ENCODE assay signal across 17 cellular contexts in the genomic region with DNA sequence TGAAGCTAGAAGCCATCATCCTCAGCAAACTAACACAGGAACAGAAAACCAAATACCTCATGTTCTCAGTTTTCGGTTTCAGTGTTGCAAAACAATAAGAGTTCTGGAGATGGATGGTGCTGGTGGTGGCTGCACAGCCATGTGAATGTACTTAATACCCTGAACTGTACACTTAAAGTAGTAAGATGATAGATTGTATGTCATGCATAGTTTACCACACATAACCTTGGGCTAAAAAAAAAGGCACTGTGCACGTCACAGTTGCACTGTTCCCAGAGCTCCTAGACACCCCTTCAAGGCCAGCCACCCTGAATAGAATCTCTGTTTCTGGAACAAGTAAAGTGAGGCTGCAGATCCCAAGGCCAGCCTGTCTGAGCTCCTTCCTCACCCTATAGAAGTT.
"Had no signal": no experiment of that assay in that cellular context is flagged by ENCODE, and none has a peak within 500 bp of the region (broad histone marks: within the 10 kb centered on the region; RNA-seq: fewer than 3 reads in every experiment).

No MANE protein-coding gene starts in this region.

- H3K4me3 ChIP-seq: colonic mucosa, heart left ventricle, psoas muscle, right lobe of liver, testis, tibial nerve had no signal

- H3K9me3 Mint-ChIP-seq: stimulated activated naive B cell treated with anti-CD40 and anti-IgM and Interleukin-4, amounts not matched to agents 10 μg/mL and 1 μg/mL and 100 μg/mL, for 72 hours had no signal

- H3K36me3 ChIP-seq: colonic mucosa, heart left ventricle, right lobe of liver, tibial nerve had no signal

- H3K27ac Mint-ChIP-seq: naive thymus-derived CD4-positive, alpha-beta T cell; stimulated activated naive B cell treated with anti-CD40 and anti-IgM and Interleukin-4, amounts not matched to agents 10 μg/mL and 1 μg/mL and 100 μg/mL, for 72 hours had no signal

- H3K27ac ChIP-seq: colonic mucosa, foreskin keratinocyte, heart left ventricle, psoas muscle, right lobe of liver, testis, tibial nerve had no signal

- H3K27me3 ChIP-seq: colonic mucosa, foreskin keratinocyte, right lobe of liver, testis, tibial nerve had no signal

- DNase-seq: colonic mucosa; dermis blood vessel endothelial cell; erythroblast; foreskin keratinocyte; heart left ventricle; hippocampal formation; left colon; mesendoderm; naive thymus-derived CD4-positive, alpha-beta T cell; nephron progenitor cell; psoas muscle; retina; right lobe of liver; stimulated activated CD4-positive, alpha-beta T cell treated with anti-CD3 and anti-CD28 coated beads, Interleukin-4, amount 100 ng/mL, for 24 hours; stimulated activated naive B cell treated with anti-CD40 and anti-IgM and Interleukin-4, amounts not matched to agents 10 μg/mL and 1 μg/mL and 100 μg/mL, for 72 hours; testis had no signal

- H3K36me3 Mint-ChIP-seq: naive thymus-derived CD4-positive, alpha-beta T cell had no signal

- ATAC-seq: foreskin keratinocyte; heart left ventricle; left colon; naive thymus-derived CD4-positive, alpha-beta T cell; psoas muscle; right lobe of liver; stimulated activated naive B cell treated with anti-CD40 and anti-IgM and Interleukin-4, amounts not matched to agents 10 μg/mL and 1 μg/mL and 100 μg/mL, for 72 hours had no signal

- H3K4me1 Mint-ChIP-seq: naive thymus-derived CD4-positive, alpha-beta T cell; nephron progenitor cell; stimulated activated naive B cell treated with anti-CD40 and anti-IgM and Interleukin-4, amounts not matched to agents 10 μg/mL and 1 μg/mL and 100 μg/mL, for 72 hours had no signal

- H3K4me3 Mint-ChIP-seq: naive thymus-derived CD4-positive, alpha-beta T cell; nephron progenitor cell; stimulated activated naive B cell treated with anti-CD40 and anti-IgM and Interleukin-4, amounts not matched to agents 10 μg/mL and 1 μg/mL and 100 μg/mL, for 72 hours had no signal

- H3K4me1 ChIP-seq: colonic mucosa, foreskin keratinocyte, heart left ventricle, psoas muscle, right lobe of liver, testis, tibial nerve had no signal
